Comparison of ENCODE assay signal across 1 cellular context in the genomic region with DNA sequence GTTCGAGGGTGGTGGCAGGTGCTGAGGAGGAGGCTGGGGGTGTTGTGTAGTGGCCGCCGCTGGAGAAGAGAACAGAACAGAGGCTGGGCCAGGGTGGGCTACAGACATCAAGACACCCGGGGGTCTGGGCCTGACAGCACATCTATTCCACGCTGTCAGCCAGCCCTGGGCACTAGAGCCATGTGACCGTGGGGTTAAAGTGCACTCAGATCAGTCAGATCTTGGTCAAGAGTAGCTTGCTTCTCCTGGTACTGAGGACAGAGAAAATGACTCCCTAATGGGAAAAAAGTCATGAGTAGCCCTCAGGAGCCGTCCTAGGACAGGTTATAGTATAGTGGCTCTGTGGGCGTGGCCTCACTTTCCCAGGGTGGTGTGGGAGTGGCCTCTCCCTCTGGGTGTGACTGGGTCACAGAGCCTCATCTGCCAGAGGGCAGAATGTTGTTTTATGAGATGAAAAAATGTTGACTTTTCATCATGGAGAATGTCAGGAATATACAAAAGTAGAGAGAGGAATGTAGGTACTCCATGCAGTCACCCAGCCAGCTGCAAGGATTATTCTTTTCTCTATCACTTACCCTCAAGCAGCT.
TF ChIP-seq lines count a peak whose summit lies in the region.

No MANE protein-coding gene starts in this region.

TF ChIP-seq in HepG2, 621 proteins besides CTCF, POLR2A, EP300 and RAD21:
- TF ChIP-seq KAT7 (CRISPR knock-in tag; IDR thresholded peaks at IDR 0.05; ENCODE audit: borderline replicate concordance) = no peak
- TF ChIP-seq HMG20B (CRISPR knock-in tag; conservative IDR thresholded peaks at IDR 0.05) = no peak
- TF ChIP-seq, protein P1, sequence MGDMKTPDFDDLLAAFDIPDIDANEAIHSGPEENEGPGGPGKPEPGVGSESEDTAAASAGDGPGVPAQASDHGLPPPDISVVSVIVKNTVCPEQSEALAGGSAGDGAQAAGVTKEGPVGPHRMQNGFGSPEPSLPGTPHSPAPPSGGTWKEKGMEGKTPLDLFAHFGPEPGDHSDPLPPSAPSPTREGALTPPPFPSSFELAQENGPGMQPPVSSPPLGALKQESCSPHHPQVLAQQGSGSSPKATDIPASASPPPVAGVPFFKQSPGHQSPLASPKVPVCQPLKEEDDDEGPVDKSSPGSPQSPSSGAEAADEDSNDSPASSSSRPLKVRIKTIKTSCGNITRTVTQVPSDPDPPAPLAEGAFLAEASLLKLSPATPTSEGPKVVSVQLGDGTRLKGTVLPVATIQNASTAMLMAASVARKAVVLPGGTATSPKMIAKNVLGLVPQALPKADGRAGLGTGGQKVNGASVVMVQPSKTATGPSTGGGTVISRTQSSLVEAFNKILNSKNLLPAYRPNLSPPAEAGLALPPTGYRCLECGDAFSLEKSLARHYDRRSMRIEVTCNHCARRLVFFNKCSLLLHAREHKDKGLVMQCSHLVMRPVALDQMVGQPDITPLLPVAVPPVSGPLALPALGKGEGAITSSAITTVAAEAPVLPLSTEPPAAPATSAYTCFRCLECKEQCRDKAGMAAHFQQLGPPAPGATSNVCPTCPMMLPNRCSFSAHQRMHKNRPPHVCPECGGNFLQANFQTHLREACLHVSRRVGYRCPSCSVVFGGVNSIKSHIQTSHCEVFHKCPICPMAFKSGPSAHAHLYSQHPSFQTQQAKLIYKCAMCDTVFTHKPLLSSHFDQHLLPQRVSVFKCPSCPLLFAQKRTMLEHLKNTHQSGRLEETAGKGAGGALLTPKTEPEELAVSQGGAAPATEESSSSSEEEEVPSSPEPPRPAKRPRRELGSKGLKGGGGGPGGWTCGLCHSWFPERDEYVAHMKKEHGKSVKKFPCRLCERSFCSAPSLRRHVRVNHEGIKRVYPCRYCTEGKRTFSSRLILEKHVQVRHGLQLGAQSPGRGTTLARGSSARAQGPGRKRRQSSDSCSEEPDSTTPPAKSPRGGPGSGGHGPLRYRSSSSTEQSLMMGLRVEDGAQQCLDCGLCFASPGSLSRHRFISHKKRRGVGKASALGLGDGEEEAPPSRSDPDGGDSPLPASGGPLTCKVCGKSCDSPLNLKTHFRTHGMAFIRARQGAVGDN (CRISPR knock-in tag; IDR thresholded peaks at IDR 0.05) = peak; percentile 18; the same call in 1 of the 2 replicates
